8 cellular contexts compared by ENCODE assay signal in genomic region chr1:29793101-29793546, GRCh38.
A peak's percentile ranks its signal among the peaks of the same experiment; 100 is the strongest.
DNase-seq lines count a peak whose midpoint lies in the region; ATAC-seq and TF ChIP-seq lines count a peak whose summit lies in the region.

No MANE protein-coding gene starts in this region.

- H3K36me3 ChIP-seq in Peyer's patch = no peaks in the 10 kb centered on the region
- H3K36me3 ChIP-seq in uterus = no peaks in the 10 kb centered on the region

- DNase-seq in DMS79 (lab: John Stamatoyannopoulos, UW) (peak; percentile 49), M059J (ENCODE audit: low read depth) (peak; percentile 69), Peyer's patch (peak; percentile 41 to 84 (median 74)), germinal center (ENCODE audit: low spot score) (peak; percentile 55), omental fat pad (ENCODE audit: low spot score) (peak; percentile 71), uterus (peak; percentile 63 to 82)
- DNase-seq in activated effector memory CD4-positive, alpha-beta T cell treated with anti-CD3 and anti-CD28 coated beads, Interleukin-2, amount 50 U/mL, for 16 hours = peak; percentile 73

- ATAC-seq in omental fat pad (ENCODE audit: low FRiP score) = no peak
- no peak for ATAC-seq in HG02852 (IDR thresholded peaks at IDR 0.05; ENCODE audit: unreplicated experiment)

- H3K27ac ChIP-seq in Peyer's patch = no peak overlapping the region
- H3K27ac ChIP-seq in uterus = no peak overlapping the region

- TF ChIP-seq CTCF in Peyer's patch (IDR thresholded peaks at IDR 0.05) (peak in 4 of 6 experiments; percentile 43 to 67 (median 66)), omental fat pad (IDR thresholded peaks at IDR 0.05) (peak in 1 of 3 donors; percentile 11), uterus (IDR thresholded peaks at IDR 0.05) (peak; percentile 65 to 81 (median 69))

- no peak for TF ChIP-seq POLR2A in Peyer's patch (IDR thresholded peaks at IDR 0.05)
- no peak for TF ChIP-seq POLR2A in uterus (IDR thresholded peaks at IDR 0.05)

- H3K4me1 ChIP-seq in Peyer's patch = no peaks in the 10 kb centered on the region
- H3K4me1 ChIP-seq in uterus = no peaks in the 10 kb centered on the region

- intact Hi-C loops in uterus (cut with DNase I; ENCODE audit: low total_unique reads) = no loop called here

- H3K4me3 ChIP-seq in Peyer's patch = no peak overlapping the region
- H3K4me3 ChIP-seq in uterus = no peak overlapping the region

- no peaks in the 10 kb centered on the region for H3K27me3 ChIP-seq in Peyer's patch
- H3K27me3 ChIP-seq in uterus = no peaks in the 10 kb centered on the region

- H3K9me3 ChIP-seq in Peyer's patch (no peaks in the 10 kb centered on the region), uterus (no peaks in the 10 kb centered on the region)
